ENCODE assay signal across 23 cellular contexts in the genomic region with DNA sequence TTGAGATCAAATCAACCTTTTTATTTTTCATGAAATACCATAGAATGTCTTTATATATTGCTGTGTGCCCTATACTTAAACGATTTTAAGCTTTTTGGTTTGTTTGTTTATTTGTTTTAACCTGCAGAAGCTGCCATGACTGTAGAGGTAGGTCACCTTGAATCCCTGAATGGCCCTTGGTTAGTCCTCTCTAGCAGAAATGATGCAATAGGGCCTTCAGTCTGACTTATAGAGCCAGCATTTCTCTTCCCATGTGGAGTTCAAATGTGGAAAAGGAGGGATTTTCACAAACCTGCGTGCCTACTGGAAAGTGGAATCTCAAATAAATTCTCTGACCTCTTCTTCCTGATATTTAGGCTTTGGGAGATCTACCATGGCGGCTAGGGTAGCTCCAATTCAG.
DNase-seq lines count a peak whose midpoint lies in the region; ATAC-seq, FAIRE-seq and TF ChIP-seq lines count a peak whose summit lies in the region.
"Had no signal": no experiment of that assay in that cellular context is flagged by ENCODE, and none has a peak within 500 bp of the region (broad histone marks: within the 10 kb centered on the region; RNA-seq: fewer than 3 reads in every experiment).

No MANE protein-coding gene starts in this region.

- H2AFZ ChIP-seq in mesenchymal stem cell (ENCODE audit: low read depth, low read length): no peak overlapping the region
- H2AFZ ChIP-seq: hepatocyte had no signal

- TF ChIP-seq CTCF in bronchial epithelial cell (IDR thresholded peaks at IDR 0.05; ENCODE audit: insufficient read depth, low read length, severe bottlenecking) (no peak), vagina (IDR thresholded peaks at IDR 0.05) (no peak)

- H3K4me1 ChIP-seq in right cardiac atrium (ENCODE audit: control insufficient read depth, insufficient read depth, low read length): peaks cover 6% of the 10 kb centered on the region
- H3K4me1 ChIP-seq in mesenchymal stem cell (ENCODE audit: control insufficient read depth, insufficient read depth, low read depth, low read length): peaks cover 5% of the 10 kb centered on the region
- peaks cover 22% of the 10 kb centered on the region for H3K4me1 ChIP-seq in vagina

- TF ChIP-seq POLR2A in vagina (IDR thresholded peaks at IDR 0.05): no peak

- peak overlapping the region; percentile 40 for H2AK5ac ChIP-seq in mesenchymal stem cell (ENCODE audit: low read length, severe bottlenecking)

- no peak overlapping the region for H2BK12ac ChIP-seq in mesenchymal stem cell (ENCODE audit: low read length in 2 of 2)

- DNase-seq in right cardiac atrium (no peak), left cardiac atrium (no peak), bronchial epithelial cell (ENCODE audit: low read depth) (peak; percentile 38), mesenchymal stem cell (no peak), vagina (ENCODE audit: extremely low spot score in 2 of 2) (no peak)
- DNase-seq: ACHN; activated naive CD4-positive, alpha-beta T cell treated with anti-CD3 and anti-CD28 coated beads, Interleukin-2, amount 50 U/mL, for 16 hours; activated T-cell treated with anti-CD3 and anti-CD28 coated beads, Interleukin-2, amount 50 U/mL, for 4 hours; CD4-positive, CD25-positive, alpha-beta regulatory T cell; DMS 273 treated with DMSO at 0.1 percent for 48 hours; GF-D8; natural killer cell; NCI-H82; T-helper 9 cell had no signal

- no peak overlapping the region for H3K18ac ChIP-seq in mesenchymal stem cell (ENCODE audit: low read depth in 1 of 2, low read length in 2 of 2)

- no peaks in the 10 kb centered on the region for H3K9me3 ChIP-seq in right cardiac atrium (ENCODE audit: control insufficient read depth, low read length)
- no peaks in the 10 kb centered on the region for H3K9me3 ChIP-seq in mesenchymal stem cell (ENCODE audit: control insufficient read depth, low read length)
- no peaks in the 10 kb centered on the region for H3K9me3 ChIP-seq in vagina
- H3K9me3 ChIP-seq: psoas muscle had no signal

- H3K27me3 ChIP-seq in right cardiac atrium (ENCODE audit: control insufficient read depth, insufficient read depth): no peaks in the 10 kb centered on the region
- H3K27me3 ChIP-seq in bronchial epithelial cell (ENCODE audit: control insufficient read depth, insufficient read depth, low read length): no peaks in the 10 kb centered on the region
- H3K27me3 ChIP-seq in mesenchymal stem cell (ENCODE audit: control insufficient read depth in 1 of 2, insufficient read depth in 1 of 2, low read length in 2 of 2): no peaks in the 10 kb centered on the region
- no peaks in the 10 kb centered on the region for H3K27me3 ChIP-seq in vagina
- H3K27me3 ChIP-seq: brain microvascular endothelial cell, hepatocyte had no signal

- intact Hi-C loops in right cardiac atrium (cut with DNase I): no loop called here
- intact Hi-C loops in left cardiac atrium (cut with DNase I): no loop called here
- intact Hi-C loops in vagina (cut with DNase I): no loop called here

- no peak overlapping the region for H3K4me2 ChIP-seq in mesenchymal stem cell (ENCODE audit: low read length, poor library complexity, severe bottlenecking)
- H3K4me2 ChIP-seq: hepatocyte had no signal

- no peak overlapping the region for H3K14ac ChIP-seq in mesenchymal stem cell (ENCODE audit: low read length in 2 of 2)

- WGBS in right cardiac atrium: 93% methylated on average over 3 of the region's 3 CpGs
- WGBS in mesenchymal stem cell: 100% methylated on average over 3 of the region's 3 CpGs

- peak overlapping the region in 1 of 2 experiments; percentile 50 for H3K4ac ChIP-seq in mesenchymal stem cell (ENCODE audit: low read depth in 1 of 2, low read length in 2 of 2)

- no peak overlapping the region for H4K91ac ChIP-seq in mesenchymal stem cell (ENCODE audit: low read length)

- no peak overlapping the region for H2BK5ac ChIP-seq in mesenchymal stem cell (ENCODE audit: low read depth, low read length, poor library complexity, severe bottlenecking)

- H2BK120ac ChIP-seq in mesenchymal stem cell (ENCODE audit: low read depth, low read length): peak overlapping the region; percentile 35

- no peak overlapping the region for H3K23ac ChIP-seq in mesenchymal stem cell (ENCODE audit: low read length in 2 of 2)

- H3K36me3 ChIP-seq in bronchial epithelial cell (ENCODE audit: control insufficient read depth, insufficient read depth, low read length) (no peaks in the 10 kb centered on the region), mesenchymal stem cell (ENCODE audit: control insufficient read depth in 1 of 2, insufficient read depth in 2 of 2, low read depth in 1 of 2, low read length in 2 of 2) (no peaks in the 10 kb centered on the region), vagina (peaks cover 0 to 6% of the 10 kb centered on the region in 2 donors)
- H3K36me3 ChIP-seq: brain microvascular endothelial cell had no signal

- peak overlapping the region; percentile 50 for H3K27ac ChIP-seq in right cardiac atrium (ENCODE audit: low read length)
- peak overlapping the region; percentile 93 for H3K27ac ChIP-seq in mesenchymal stem cell (ENCODE audit: low read length, poor library complexity, severe bottlenecking)
- peak overlapping the region; percentile 68 for H3K27ac ChIP-seq in vagina

- H4K8ac ChIP-seq in mesenchymal stem cell (ENCODE audit: low read length): no peak overlapping the region

- no peak for ATAC-seq in right cardiac atrium
- no peak for ATAC-seq in left cardiac atrium
- no peak for ATAC-seq in HG02870 (IDR thresholded peaks at IDR 0.05; ENCODE audit: unreplicated experiment)
- no peak for ATAC-seq in esophagus mucosa
- no peak for ATAC-seq in HG03196 (IDR thresholded peaks at IDR 0.05; ENCODE audit: unreplicated experiment)
- ATAC-seq: activated CD4-positive, CD25-positive, alpha-beta regulatory T cell treated with anti-CD3 and anti-CD28 coated beads, Interleukin-2, amount 50 U/mL, for 24 hours; activated T-cell treated with anti-CD3 and anti-CD28 coated beads, Interleukin-2, amount 50 U/mL, for 4 hours; GM12878; natural killer cell had no signal

- no peaks in the 10 kb centered on the region for H3K79me1 ChIP-seq in mesenchymal stem cell (replicated peaks; ENCODE audit: low read length, poor library complexity, severe bottlenecking)

- H3K4me3 ChIP-seq in right cardiac atrium (ENCODE audit: low read length): no peak overlapping the region
- H3K4me3 ChIP-seq in bronchial epithelial cell (ENCODE audit: low read depth, low read length): no peak overlapping the region
- no peak overlapping the region for H3K4me3 ChIP-seq in mesenchymal stem cell (ENCODE audit: insufficient read depth in 1 of 2, low read depth in 1 of 2, low read length in 2 of 2)
- no peak overlapping the region for H3K4me3 ChIP-seq in vagina
- H3K4me3 ChIP-seq: GM12878, hepatocyte, psoas muscle had no signal

- H3K9ac ChIP-seq in mesenchymal stem cell (ENCODE audit: low read length): peak overlapping the region; percentile 76

- H2BK15ac ChIP-seq in mesenchymal stem cell (ENCODE audit: low read depth, poor library complexity, severe bottlenecking): no peak overlapping the region

- no peak for FAIRE-seq in bronchial epithelial cell (lab: Jason Lieb, UNC)
- FAIRE-seq: GM12878, islet of Langerhans had no signal
